Comparison of ENCODE assay signal across 8 cellular contexts in the genomic region with DNA sequence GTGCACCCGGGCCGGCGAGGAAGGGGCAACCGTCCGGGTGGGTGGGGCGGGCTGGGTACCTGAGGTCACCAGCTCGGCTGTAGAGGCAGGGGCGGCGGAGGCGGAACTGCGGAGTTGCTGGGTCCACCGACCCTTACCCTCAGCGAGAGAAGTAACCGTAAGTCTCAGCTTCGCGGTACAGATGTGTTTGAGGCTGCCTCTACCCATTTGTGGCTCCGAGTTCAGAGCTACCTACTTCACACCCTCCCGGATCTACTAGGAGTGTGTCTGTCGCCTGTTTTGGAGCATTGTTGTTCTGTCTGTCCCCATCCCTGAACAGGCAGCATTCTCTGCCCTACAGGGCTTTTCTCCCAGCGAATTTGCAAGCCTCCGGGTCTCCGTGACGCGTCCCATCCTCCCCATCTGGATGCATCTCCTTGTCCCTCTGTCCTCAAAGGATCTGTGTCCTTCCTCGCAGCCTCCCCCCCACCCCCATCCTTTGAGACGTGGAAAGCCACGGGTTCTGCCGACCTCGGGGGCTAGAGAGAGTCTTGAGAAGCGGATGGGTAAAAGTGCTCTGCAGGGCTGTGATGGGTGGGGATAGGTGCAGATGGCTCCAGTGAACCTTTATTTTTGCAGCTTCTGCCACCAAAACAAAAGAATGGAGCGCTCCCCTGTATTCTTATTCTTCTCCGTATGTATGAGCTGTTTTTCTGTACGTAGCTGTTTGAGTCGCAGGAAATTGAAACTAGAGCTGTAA. TPM values are rescaled to one million over a fixed set of nuclear protein-coding genes. Genes with fewer than 3 reads are reported as not detected.
DNase-seq lines count a peak whose midpoint lies in the region; ATAC-seq, FAIRE-seq and TF ChIP-seq lines count a peak whose summit lies in the region.

No MANE protein-coding gene starts in this region.

- peaks cover 41% of the 10 kb centered on the region for H3K4me1 Mint-ChIP-seq in activated naive CD8-positive, alpha-beta T cell treated with anti-CD3 and anti-CD28 coated beads for 36 hours

- H3K9ac ChIP-seq in BLaER1 treated with 17β-estradiol and CSF1 and Interleukin-3, amounts not matched to agents 10 nM and 100 nM: peak overlapping the region; percentile 84 to 95 (median 93)

- TF ChIP-seq CTCF in cardiac muscle cell (IDR thresholded peaks at IDR 0.05; ENCODE audit: low read depth, low read length): no peak
- TF ChIP-seq CTCF in pancreas (IDR thresholded peaks at IDR 0.05): no peak

- peak overlapping the region; percentile 96 for H3K4me3 Mint-ChIP-seq in activated naive CD8-positive, alpha-beta T cell treated with anti-CD3 and anti-CD28 coated beads for 36 hours

- DNase-seq in NCI-H69 (lab: John Stamatoyannopoulos, UW) (peak; percentile 80), cardiac muscle cell (ENCODE audit: low read depth in 1 of 2, low spot score in 1 of 2) (peak; percentile 16 to 29), pancreas (peak in 3 of 6 donors; percentile 15 to 20 (median 20)), NCI-H1930 (lab: John Stamatoyannopoulos, UW) (no peak)
- DNase-seq in activated naive CD8-positive, alpha-beta T cell treated with anti-CD3 and anti-CD28 coated beads for 36 hours: peak; percentile 15

- H3K4me2 ChIP-seq in BLaER1 treated with 17β-estradiol and CSF1 and Interleukin-3, amounts not matched to agents 10 nM and 100 nM: peak overlapping the region; percentile 76 to 97 (median 90)

- H3K27ac ChIP-seq in BLaER1 treated with 17β-estradiol and CSF1 and Interleukin-3, amounts not matched to agents 10 nM and 100 nM: peak overlapping the region; percentile 86 to 97 (median 93); a peak in 20 of 22 replicates
- H3K27ac ChIP-seq in cardiac muscle cell: peak overlapping the region; percentile 94
- peak overlapping the region; percentile 80 to 92 (median 90) for H3K27ac ChIP-seq in pancreas

- FAIRE-seq in pancreas (lab: Jason Lieb, UNC): no peak

- peak overlapping the region; percentile 87 for H3K27ac Mint-ChIP-seq in activated naive CD8-positive, alpha-beta T cell treated with anti-CD3 and anti-CD28 coated beads for 36 hours

- H3K27me3 Mint-ChIP-seq in activated naive CD8-positive, alpha-beta T cell treated with anti-CD3 and anti-CD28 coated beads for 36 hours: no peaks in the 10 kb centered on the region

- H3K9me3 Mint-ChIP-seq in activated naive CD8-positive, alpha-beta T cell treated with anti-CD3 and anti-CD28 coated beads for 36 hours: no peaks in the 10 kb centered on the region

- peaks cover 28 to 44% (median 36%) of the 10 kb centered on the region in 10 experiments for H3K4me1 ChIP-seq in BLaER1 treated with 17β-estradiol and CSF1 and Interleukin-3, amounts not matched to agents 10 nM and 100 nM
- H3K4me1 ChIP-seq in cardiac muscle cell (ENCODE audit: low read depth): peaks cover 24% of the 10 kb centered on the region
- H3K4me1 ChIP-seq in pancreas: peaks cover 8 to 27% (median 24%) of the 10 kb centered on the region in 3 donors

- ATAC-seq in GM18867 (IDR thresholded peaks at IDR 0.05; ENCODE audit: unreplicated experiment) (peak; percentile 22), HG03039 (IDR thresholded peaks at IDR 0.05; ENCODE audit: unreplicated experiment) (peak; percentile 22), pancreas (peak; percentile 26 to 45 (median 38))

- no peaks in the 10 kb centered on the region for H3K9me3 ChIP-seq in BLaER1 treated with 17β-estradiol and CSF1 and Interleukin-3, amounts not matched to agents 10 nM and 100 nM (replicated peaks in 1 of 11)
- H3K9me3 ChIP-seq in cardiac muscle cell (ENCODE audit: low read depth): no peaks in the 10 kb centered on the region
- no peaks in the 10 kb centered on the region for H3K9me3 ChIP-seq in pancreas

- H3K36me3 ChIP-seq in BLaER1 treated with 17β-estradiol and CSF1 and Interleukin-3, amounts not matched to agents 10 nM and 100 nM: peaks cover 9 to 29% (median 12%) of the 10 kb centered on the region in 11 experiments; a peak in 16 of 22 replicates
- H3K36me3 ChIP-seq in cardiac muscle cell: peaks cover under 1% of the 10 kb centered on the region
- no peaks in the 10 kb centered on the region for H3K36me3 ChIP-seq in pancreas

- H3K4me3 ChIP-seq in BLaER1 treated with 17β-estradiol and CSF1 and Interleukin-3, amounts not matched to agents 10 nM and 100 nM: peak overlapping the region; percentile 68 to 94 (median 83)
- peak overlapping the region; percentile 75 for H3K4me3 ChIP-seq in cardiac muscle cell
- H3K4me3 ChIP-seq in pancreas: peak overlapping the region; percentile 84 to 99 (median 93)

- 0% methylated on average over 33 to 34 of the region's 34 CpGs for WGBS in pancreas, 2 donors

- H3K36me3 Mint-ChIP-seq in activated naive CD8-positive, alpha-beta T cell treated with anti-CD3 and anti-CD28 coated beads for 36 hours: peaks cover 7% of the 10 kb centered on the region

- intact Hi-C loops in pancreas (cut with DNase I): no loop called here

- no peaks in the 10 kb centered on the region for H3K27me3 ChIP-seq in BLaER1 treated with 17β-estradiol and CSF1 and Interleukin-3, amounts not matched to agents 10 nM and 100 nM
- H3K27me3 ChIP-seq in cardiac muscle cell: no peaks in the 10 kb centered on the region
- no peaks in the 10 kb centered on the region for H3K27me3 ChIP-seq in pancreas

- H4K20me1 ChIP-seq in BLaER1 treated with 17β-estradiol and CSF1 and Interleukin-3, amounts not matched to agents 10 nM and 100 nM: peaks cover 0 to 43% (median 18%) of the 10 kb centered on the region in 11 experiments; a peak in 11 of 22 replicates

RNA-seq across cellular contexts. Expression of a gene that starts 0.8 kb away (rescaled TPM):
- 10 to 100 TPM; 38.6 to 40.6 TPM for total RNA-seq in activated naive CD8-positive, alpha-beta T cell treated with anti-CD3 and anti-CD28 coated beads for 36 hours
- 11.3 and 17.2 TPM in 2 replicates for total RNA-seq in cardiac muscle cell
- 5.6 and 6.3 TPM in 2 replicates for polyA plus RNA-seq in cardiac muscle cell
- total RNA-seq in pancreas: 10 to 100 TPM; 18.1 to 36.5 (median 23.2) TPM
- 10 to 100 TPM in 1 of 2 donors, 1 to 10 TPM in 1; 7.7 to 10.1 TPM for polyA plus RNA-seq in pancreas

RNA-seq across cellular contexts. Expression of a gene that starts 0.8 kb away (rescaled TPM):
- total RNA-seq in activated naive CD8-positive, alpha-beta T cell treated with anti-CD3 and anti-CD28 coated beads for 36 hours: 10 to 100 TPM; 30.1 to 31.9 TPM
- total RNA-seq in cardiac muscle cell (34.5 and 73.4 TPM in 2 replicates), pancreas (10 to 100 TPM; 13.2 to 30.8 (median 20.1) TPM)
- polyA plus RNA-seq in cardiac muscle cell (29.0 and 34.2 TPM in 2 replicates), pancreas (10 to 100 TPM; 22.4 to 22.6 TPM)

Comparison
In these comparisons a context has a peak if more than half of its experiments do, and no peak if none do; other contexts are left out.
1. DNase-seq: peak in NCI-H69 (single experiment), activated naive CD8-positive, alpha-beta T cell treated with anti-CD3 and anti-CD28 coated beads for 36 hours (single experiment) and cardiac muscle cell (2 of 2); none in NCI-H1930 (0 of 2).
2. Peak in every context shown above with its lines, with median percentiles within 50 percentile points of each other: H3K27ac ChIP-seq, H3K4me3 ChIP-seq and ATAC-seq.